Comparison of ENCODE assay signal across 1 cellular context in the genomic region with DNA sequence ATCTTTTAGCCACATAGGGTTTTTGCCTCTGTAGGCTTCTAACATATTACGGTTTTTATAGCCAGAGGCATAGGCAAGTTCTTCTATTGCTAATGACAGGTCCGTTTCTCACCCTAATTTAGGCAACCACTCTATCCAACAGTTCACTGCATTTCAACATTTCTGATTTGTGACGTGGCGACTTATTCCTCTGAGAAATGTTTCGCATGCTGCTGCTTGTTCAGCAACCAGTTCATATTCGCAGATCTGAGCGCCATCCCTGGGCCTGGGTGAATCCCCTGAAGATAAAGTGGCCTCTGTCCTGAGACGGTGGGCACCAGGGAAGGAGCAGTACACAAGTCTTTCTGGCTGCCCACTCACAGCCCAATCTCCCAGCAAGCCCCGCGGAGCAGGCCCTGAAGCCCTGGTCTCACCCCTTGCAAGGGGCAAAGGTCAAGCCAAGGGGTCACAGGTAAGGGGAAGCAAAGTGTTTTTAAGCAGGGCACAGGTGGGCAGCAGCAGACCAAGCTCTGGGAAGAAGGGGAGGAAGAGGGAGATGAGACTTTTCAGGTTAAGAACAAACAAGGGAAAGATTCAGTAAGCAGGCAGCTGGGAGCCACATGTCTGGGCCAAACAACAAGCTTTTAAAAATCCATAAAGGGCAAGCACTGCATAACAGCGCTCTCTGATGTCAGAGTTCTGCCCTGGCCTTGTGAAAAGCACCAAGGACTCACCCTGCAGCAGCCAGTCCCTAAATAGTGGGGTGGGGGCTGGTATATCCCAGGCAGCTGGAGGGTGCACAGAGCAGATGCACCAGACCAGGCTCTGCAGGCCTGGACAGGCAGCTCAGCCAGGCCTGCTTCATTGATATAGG.
TF ChIP-seq lines count a peak whose summit lies in the region.

No MANE protein-coding gene starts in this region.

TF ChIP-seq in HepG2, 621 proteins besides CTCF, POLR2A, EP300 and RAD21 (continued from another document):
- TF ChIP-seq THAP9 (CRISPR knock-in tag; IDR thresholded peaks at IDR 0.05; ENCODE audit: borderline replicate concordance) (no peak), HNF4A (CRISPR knock-in tag; IDR thresholded peaks at IDR 0.05) (peak; percentile 49), BRCA1 (CRISPR knock-in tag; IDR thresholded peaks at IDR 0.05) (no peak), ZNF691 (CRISPR knock-in tag; IDR thresholded peaks at IDR 0.05; ENCODE audit: borderline replicate concordance, low read depth) (no peak), MAFF (IDR thresholded peaks at IDR 0.05; ENCODE audit: low read depth, low read length) (no peak), MLLT10 (CRISPR knock-in tag; IDR thresholded peaks at IDR 0.05) (no peak), CBX2 (IDR thresholded peaks at IDR 0.05; ENCODE audit: low read depth, low read length) (no peak), CBX2 (CRISPR knock-in tag; IDR thresholded peaks at IDR 0.05; ENCODE audit: low read depth) (no peak), ZNF768 (CRISPR knock-in tag; IDR thresholded peaks at IDR 0.05) (no peak), ELF1 (CRISPR knock-in tag; IDR thresholded peaks at IDR 0.05) (no peak), ZNF33B (CRISPR knock-in tag; IDR thresholded peaks at IDR 0.05) (no peak), DR1 (CRISPR knock-in tag; IDR thresholded peaks at IDR 0.05) (no peak), ZNF644 (CRISPR knock-in tag; IDR thresholded peaks at IDR 0.05; ENCODE audit: low read depth) (no peak), AFF4 (CRISPR knock-in tag; IDR thresholded peaks at IDR 0.05) (no peak), HDAC1 (CRISPR knock-in tag; IDR thresholded peaks at IDR 0.05) (no peak), HOXA3 (CRISPR knock-in tag; IDR thresholded peaks at IDR 0.05) (0 out of 2 replicates have a peak, but pooled peaks have one; percentile 40), IRX3 (CRISPR knock-in tag; IDR thresholded peaks at IDR 0.05; ENCODE audit: borderline replicate concordance, low read depth) (no peak), NR2F2 (IDR thresholded peaks at IDR 0.05; ENCODE audit: borderline replicate concordance, low read depth) (0 out of 2 replicates have a peak, but pooled peaks have one; percentile 32)
- TF ChIP-seq, protein P1, sequence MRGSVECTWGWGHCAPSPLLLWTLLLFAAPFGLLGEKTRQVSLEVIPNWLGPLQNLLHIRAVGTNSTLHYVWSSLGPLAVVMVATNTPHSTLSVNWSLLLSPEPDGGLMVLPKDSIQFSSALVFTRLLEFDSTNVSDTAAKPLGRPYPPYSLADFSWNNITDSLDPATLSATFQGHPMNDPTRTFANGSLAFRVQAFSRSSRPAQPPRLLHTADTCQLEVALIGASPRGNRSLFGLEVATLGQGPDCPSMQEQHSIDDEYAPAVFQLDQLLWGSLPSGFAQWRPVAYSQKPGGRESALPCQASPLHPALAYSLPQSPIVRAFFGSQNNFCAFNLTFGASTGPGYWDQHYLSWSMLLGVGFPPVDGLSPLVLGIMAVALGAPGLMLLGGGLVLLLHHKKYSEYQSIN (CRISPR knock-in tag; IDR thresholded peaks at IDR 0.05; ENCODE audit: borderline replicate concordance) = no peak
- TF ChIP-seq, protein P2, sequence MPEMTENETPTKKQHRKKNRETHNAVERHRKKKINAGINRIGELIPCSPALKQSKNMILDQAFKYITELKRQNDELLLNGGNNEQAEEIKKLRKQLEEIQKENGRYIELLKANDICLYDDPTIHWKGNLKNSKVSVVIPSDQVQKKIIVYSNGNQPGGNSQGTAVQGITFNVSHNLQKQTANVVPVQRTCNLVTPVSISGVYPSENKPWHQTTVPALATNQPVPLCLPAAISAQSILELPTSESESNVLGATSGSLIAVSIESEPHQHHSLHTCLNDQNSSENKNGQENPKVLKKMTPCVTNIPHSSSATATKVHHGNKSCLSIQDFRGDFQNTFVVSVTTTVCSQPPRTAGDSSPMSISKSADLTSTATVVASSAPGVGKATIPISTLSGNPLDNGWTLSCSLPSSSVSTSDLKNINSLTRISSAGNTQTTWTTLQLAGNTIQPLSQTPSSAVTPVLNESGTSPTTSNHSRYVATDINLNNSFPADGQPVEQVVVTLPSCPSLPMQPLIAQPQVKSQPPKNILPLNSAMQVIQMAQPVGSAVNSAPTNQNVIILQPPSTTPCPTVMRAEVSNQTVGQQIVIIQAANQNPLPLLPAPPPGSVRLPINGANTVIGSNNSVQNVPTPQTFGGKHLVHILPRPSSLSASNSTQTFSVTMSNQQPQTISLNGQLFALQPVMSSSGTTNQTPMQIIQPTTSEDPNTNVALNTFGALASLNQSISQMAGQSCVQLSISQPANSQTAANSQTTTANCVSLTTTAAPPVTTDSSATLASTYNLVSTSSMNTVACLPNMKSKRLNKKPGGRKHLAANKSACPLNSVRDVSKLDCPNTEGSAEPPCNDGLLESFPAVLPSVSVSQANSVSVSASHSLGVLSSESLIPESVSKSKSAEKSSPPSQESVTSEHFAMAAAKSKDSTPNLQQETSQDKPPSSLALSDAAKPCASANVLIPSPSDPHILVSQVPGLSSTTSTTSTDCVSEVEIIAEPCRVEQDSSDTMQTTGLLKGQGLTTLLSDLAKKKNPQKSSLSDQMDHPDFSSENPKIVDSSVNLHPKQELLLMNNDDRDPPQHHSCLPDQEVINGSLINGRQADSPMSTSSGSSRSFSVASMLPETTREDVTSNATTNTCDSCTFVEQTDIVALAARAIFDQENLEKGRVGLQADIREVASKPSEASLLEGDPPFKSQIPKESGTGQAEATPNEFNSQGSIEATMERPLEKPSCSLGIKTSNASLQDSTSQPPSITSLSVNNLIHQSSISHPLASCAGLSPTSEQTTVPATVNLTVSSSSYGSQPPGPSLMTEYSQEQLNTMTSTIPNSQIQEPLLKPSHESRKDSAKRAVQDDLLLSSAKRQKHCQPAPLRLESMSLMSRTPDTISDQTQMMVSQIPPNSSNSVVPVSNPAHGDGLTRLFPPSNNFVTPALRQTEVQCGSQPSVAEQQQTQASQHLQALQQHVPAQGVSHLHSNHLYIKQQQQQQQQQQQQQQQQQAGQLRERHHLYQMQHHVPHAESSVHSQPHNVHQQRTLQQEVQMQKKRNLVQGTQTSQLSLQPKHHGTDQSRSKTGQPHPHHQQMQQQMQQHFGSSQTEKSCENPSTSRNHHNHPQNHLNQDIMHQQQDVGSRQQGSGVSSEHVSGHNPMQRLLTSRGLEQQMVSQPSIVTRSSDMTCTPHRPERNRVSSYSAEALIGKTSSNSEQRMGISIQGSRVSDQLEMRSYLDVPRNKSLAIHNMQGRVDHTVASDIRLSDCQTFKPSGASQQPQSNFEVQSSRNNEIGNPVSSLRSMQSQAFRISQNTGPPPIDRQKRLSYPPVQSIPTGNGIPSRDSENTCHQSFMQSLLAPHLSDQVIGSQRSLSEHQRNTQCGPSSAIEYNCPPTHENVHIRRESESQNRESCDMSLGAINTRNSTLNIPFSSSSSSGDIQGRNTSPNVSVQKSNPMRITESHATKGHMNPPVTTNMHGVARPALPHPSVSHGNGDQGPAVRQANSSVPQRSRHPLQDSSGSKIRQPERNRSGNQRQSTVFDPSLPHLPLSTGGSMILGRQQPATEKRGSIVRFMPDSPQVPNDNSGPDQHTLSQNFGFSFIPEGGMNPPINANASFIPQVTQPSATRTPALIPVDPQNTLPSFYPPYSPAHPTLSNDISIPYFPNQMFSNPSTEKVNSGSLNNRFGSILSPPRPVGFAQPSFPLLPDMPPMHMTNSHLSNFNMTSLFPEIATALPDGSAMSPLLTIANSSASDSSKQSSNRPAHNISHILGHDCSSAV (CRISPR knock-in tag; IDR thresholded peaks at IDR 0.05; ENCODE audit: borderline replicate concordance) = no peak
- TF ChIP-seq, protein P3, sequence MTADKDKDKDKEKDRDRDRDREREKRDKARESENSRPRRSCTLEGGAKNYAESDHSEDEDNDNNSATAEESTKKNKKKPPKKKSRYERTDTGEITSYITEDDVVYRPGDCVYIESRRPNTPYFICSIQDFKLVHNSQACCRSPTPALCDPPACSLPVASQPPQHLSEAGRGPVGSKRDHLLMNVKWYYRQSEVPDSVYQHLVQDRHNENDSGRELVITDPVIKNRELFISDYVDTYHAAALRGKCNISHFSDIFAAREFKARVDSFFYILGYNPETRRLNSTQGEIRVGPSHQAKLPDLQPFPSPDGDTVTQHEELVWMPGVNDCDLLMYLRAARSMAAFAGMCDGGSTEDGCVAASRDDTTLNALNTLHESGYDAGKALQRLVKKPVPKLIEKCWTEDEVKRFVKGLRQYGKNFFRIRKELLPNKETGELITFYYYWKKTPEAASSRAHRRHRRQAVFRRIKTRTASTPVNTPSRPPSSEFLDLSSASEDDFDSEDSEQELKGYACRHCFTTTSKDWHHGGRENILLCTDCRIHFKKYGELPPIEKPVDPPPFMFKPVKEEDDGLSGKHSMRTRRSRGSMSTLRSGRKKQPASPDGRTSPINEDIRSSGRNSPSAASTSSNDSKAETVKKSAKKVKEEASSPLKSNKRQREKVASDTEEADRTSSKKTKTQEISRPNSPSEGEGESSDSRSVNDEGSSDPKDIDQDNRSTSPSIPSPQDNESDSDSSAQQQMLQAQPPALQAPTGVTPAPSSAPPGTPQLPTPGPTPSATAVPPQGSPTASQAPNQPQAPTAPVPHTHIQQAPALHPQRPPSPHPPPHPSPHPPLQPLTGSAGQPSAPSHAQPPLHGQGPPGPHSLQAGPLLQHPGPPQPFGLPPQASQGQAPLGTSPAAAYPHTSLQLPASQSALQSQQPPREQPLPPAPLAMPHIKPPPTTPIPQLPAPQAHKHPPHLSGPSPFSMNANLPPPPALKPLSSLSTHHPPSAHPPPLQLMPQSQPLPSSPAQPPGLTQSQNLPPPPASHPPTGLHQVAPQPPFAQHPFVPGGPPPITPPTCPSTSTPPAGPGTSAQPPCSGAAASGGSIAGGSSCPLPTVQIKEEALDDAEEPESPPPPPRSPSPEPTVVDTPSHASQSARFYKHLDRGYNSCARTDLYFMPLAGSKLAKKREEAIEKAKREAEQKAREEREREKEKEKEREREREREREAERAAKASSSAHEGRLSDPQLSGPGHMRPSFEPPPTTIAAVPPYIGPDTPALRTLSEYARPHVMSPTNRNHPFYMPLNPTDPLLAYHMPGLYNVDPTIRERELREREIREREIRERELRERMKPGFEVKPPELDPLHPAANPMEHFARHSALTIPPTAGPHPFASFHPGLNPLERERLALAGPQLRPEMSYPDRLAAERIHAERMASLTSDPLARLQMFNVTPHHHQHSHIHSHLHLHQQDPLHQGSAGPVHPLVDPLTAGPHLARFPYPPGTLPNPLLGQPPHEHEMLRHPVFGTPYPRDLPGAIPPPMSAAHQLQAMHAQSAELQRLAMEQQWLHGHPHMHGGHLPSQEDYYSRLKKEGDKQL (CRISPR knock-in tag; IDR thresholded peaks at IDR 0.05; ENCODE audit: low read depth) = no peak
